In genomic region chr14:102150083-102150482, GRCh38 we compare ENCODE assay signal across 9 cellular contexts.
"Had no signal": no experiment of that assay in that cellular context is flagged by ENCODE, and none has a peak within 500 bp of the region (broad histone marks: within the 10 kb centered on the region; RNA-seq: fewer than 3 reads in every experiment).

No MANE protein-coding gene starts in this region.

- H3K9ac ChIP-seq: GM23248 had no signal

- H3K27ac ChIP-seq: GM23248, HL-60 had no signal

- DNase-seq: GM23248, GOT3, H7, HFFc6, IMR-90, KG1 had no signal

- ATAC-seq: HCT116 had no signal

- H3K9me3 ChIP-seq: HAP-1 had no signal

- H2AFZ ChIP-seq: GM23248 had no signal

- H3K4me3 ChIP-seq: GM23248, HAP-1 had no signal
